ENCODE assay signal across 36 cellular contexts in genomic region chr7:138287549-138287948, GRCh38.
DNase-seq lines count a peak whose midpoint lies in the region; ATAC-seq, FAIRE-seq and TF ChIP-seq lines count a peak whose summit lies in the region.
"Had no signal": no experiment of that assay in that cellular context is flagged by ENCODE, and none has a peak within 500 bp of the region (broad histone marks: within the 10 kb centered on the region; RNA-seq: fewer than 3 reads in every experiment).

No MANE protein-coding gene starts in this region.

- TF ChIP-seq EP300 in HepG2 (IDR thresholded peaks at IDR 0.05; ENCODE audit: low read depth in 2 of 2, low read length in 2 of 2): no peak
- no peak for TF ChIP-seq EP300 in HepG2 (CRISPR knock-in tag; IDR thresholded peaks at IDR 0.05; ENCODE audit: borderline replicate concordance)
- TF ChIP-seq EP300 in K562 (IDR thresholded peaks at IDR 0.05; ENCODE audit: low read length): no peak
- no peak for TF ChIP-seq EP300 in suprapubic skin (IDR thresholded peaks at IDR 0.05)

- no peak overlapping the region for H3K9ac ChIP-seq in HepG2 (ENCODE audit: insufficient read depth, low read depth, low read length)
- H3K9ac ChIP-seq in K562 (ENCODE audit: insufficient read depth in 1 of 2, low read depth in 2 of 2, low read length in 2 of 2): no peak overlapping the region
- H3K9ac ChIP-seq: BLaER1; BLaER1 treated with 17β-estradiol and CSF1 and Interleukin-3, amounts not matched to agents 10 nM and 100 nM had no signal

- no peak overlapping the region for H3K4me3 Mint-ChIP-seq in WTC11
- H3K4me3 Mint-ChIP-seq: B cell; CD14-positive monocyte; CD4-positive, alpha-beta memory T cell; CD4-positive, alpha-beta T cell; CD8-positive, alpha-beta memory T cell; CD8-positive, alpha-beta T cell had no signal

- DNase-seq in HepG2 (ENCODE audit: low spot score) (no peak), right lobe of liver (no peak), WTC11 (ENCODE audit: low spot score) (no peak), K562 (ENCODE audit: extremely low read depth in 1 of 4, low spot score in 3 of 4) (no peak), dedifferentiated amniotic fluid mesenchymal stem cell (ENCODE audit: extremely low spot score) (peak; percentile 0), HuH-7 (ENCODE audit: low spot score) (no peak), suprapubic skin (ENCODE audit: low spot score in 2 of 2) (no peak)
- DNase-seq: 8988T; ACHN; AML-193; BE2C; C1 segment of cervical spinal cord; Caco-2; Calu3; CD4-positive, alpha-beta memory T cell; CD4-positive, alpha-beta T cell; CD4-positive, CD25-positive, alpha-beta regulatory T cell; CD8-positive, alpha-beta memory T cell; CD8-positive, alpha-beta T cell; COR-L47; DMS 273 treated with DMSO at 0.1 percent for 48 hours; DMS153; DMS53; DMS79; DMS79 treated with DMSO at 0.1 percent for 48 hours; DND-41; EL had no signal

- peaks cover 32% of the 10 kb centered on the region for H3K9me3 Mint-ChIP-seq in WTC11

- H3K36me3 ChIP-seq in HepG2 (replicated peaks in 1 of 2; ENCODE audit: control insufficient read depth in 1 of 2, insufficient read depth in 2 of 2, low read length in 2 of 2) (no peaks in the 10 kb centered on the region), right lobe of liver (no peaks in the 10 kb centered on the region), K562 (ENCODE audit: control insufficient read depth, insufficient read depth, low read length) (no peaks in the 10 kb centered on the region), suprapubic skin (no peaks in the 10 kb centered on the region)
- H3K36me3 ChIP-seq: BE2C, BLaER1 had no signal

- TF ChIP-seq POLR2A in HepG2 (IDR thresholded peaks at IDR 0.05; ENCODE audit: insufficient read depth in 1 of 2, low read depth in 2 of 2, low read length in 2 of 2) (no peak), right lobe of liver (IDR thresholded peaks at IDR 0.05) (no peak), K562 (conservative IDR thresholded peaks at IDR 0.05) (no peak), suprapubic skin (IDR thresholded peaks at IDR 0.05) (no peak)

- FAIRE-seq in HepG2 (lab: Jason Lieb, UNC) (no peak), K562 (lab: Jason Lieb, UNC) (no peak)
- FAIRE-seq: A549, D721Med had no signal

- intact Hi-C loops in HepG2 (cut with micrococcal nuclease; ENCODE audit: unreplicated experiment) (no loop called here), right lobe of liver (cut with DNase I) (no loop called here), K562 (cut with micrococcal nuclease) (no loop called here)

- H3K4me2 ChIP-seq in HepG2 (ENCODE audit: low read depth, low read length) (no peak overlapping the region), K562 (ENCODE audit: insufficient read depth, low read length) (no peak overlapping the region)
- H3K4me2 ChIP-seq: A549; BLaER1; BLaER1 treated with 17β-estradiol and CSF1 and Interleukin-3, amounts not matched to agents 10 nM and 100 nM had no signal

- H4K20me1 ChIP-seq in HepG2 (ENCODE audit: insufficient read depth, low read length) (no peaks in the 10 kb centered on the region), K562 (replicated peaks; ENCODE audit: control insufficient read depth, insufficient read depth, low read length) (no peaks in the 10 kb centered on the region)
- H4K20me1 ChIP-seq: BLaER1; BLaER1 treated with 17β-estradiol and CSF1 and Interleukin-3, amounts not matched to agents 10 nM and 100 nM had no signal

- POLR2A ChIA-PET in HepG2 (lab: Yijun Ruan, JAX) (no interaction called here), WTC11 (lab: Charles Lee) (no interaction called here), K562 (lab: Yijun Ruan, JAX) (interaction anchor here (1.8 kb wide), 1 partner anchor 10 kb away, joined by 5 read pairs; no protein-coding TSS in a partner anchor)

- H3K79me2 ChIP-seq in HepG2 (ENCODE audit: insufficient read depth, low read length): no peaks in the 10 kb centered on the region
- no peaks in the 10 kb centered on the region for H3K79me2 ChIP-seq in K562 (ENCODE audit: control insufficient read depth, insufficient read depth, low read length)

- no peak overlapping the region for H3K27ac Mint-ChIP-seq in WTC11
- H3K27ac Mint-ChIP-seq: B cell; CD14-positive monocyte; CD4-positive, alpha-beta memory T cell; CD4-positive, alpha-beta T cell; CD4-positive, CD25-positive, alpha-beta regulatory T cell; CD8-positive, alpha-beta memory T cell; CD8-positive, alpha-beta T cell had no signal

- H3K27me3 ChIP-seq in HepG2 (ENCODE audit: control insufficient read depth in 1 of 2, insufficient read depth in 2 of 2, low read length in 2 of 2): no peaks in the 10 kb centered on the region
- no peaks in the 10 kb centered on the region for H3K27me3 ChIP-seq in right lobe of liver
- no peaks in the 10 kb centered on the region for H3K27me3 ChIP-seq in K562 (ENCODE audit: control insufficient read depth in 2 of 2, insufficient read depth in 2 of 2, low read length in 2 of 2)
- no peaks in the 10 kb centered on the region for H3K27me3 ChIP-seq in suprapubic skin
- H3K27me3 ChIP-seq: BE2C; BLaER1; BLaER1 treated with 17β-estradiol and CSF1 and Interleukin-3, amounts not matched to agents 10 nM and 100 nM had no signal

- H3K4me1 Mint-ChIP-seq in WTC11: no peaks in the 10 kb centered on the region
- H3K4me1 Mint-ChIP-seq: B cell; CD14-positive monocyte; CD4-positive, alpha-beta memory T cell; CD4-positive, CD25-positive, alpha-beta regulatory T cell; CD8-positive, alpha-beta memory T cell had no signal

- H3K4me3 ChIP-seq in HepG2 (replicated peaks in 1 of 3; ENCODE audit: insufficient read depth in 1 of 3, low read depth in 2 of 3, low read length in 3 of 3): no peak overlapping the region
- no peak overlapping the region for H3K4me3 ChIP-seq in right lobe of liver
- H3K4me3 ChIP-seq in K562: no peak overlapping the region
- no peak overlapping the region for H3K4me3 ChIP-seq in suprapubic skin
- H3K4me3 ChIP-seq: A549; BLaER1; BLaER1 treated with 17β-estradiol and CSF1 and Interleukin-3, amounts not matched to agents 10 nM and 100 nM had no signal

- BruUV-seq in HepG2 (replicated peaks; lab: Mats Ljungman, UMichigan): no TSS peak
- BruUV-seq in K562 (replicated peaks; lab: Mats Ljungman, UMichigan): no TSS peak

- in situ Hi-C loops in HepG2 (cut with HindIII; ENCODE audit: extremely low pct_ligation_motif_present, low pct_unique_long_range_greater_than_20kb) (no loop called here), K562 (cut with MboI) (no loop called here)

- CTCF ChIA-PET in HepG2 (lab: Yijun Ruan, JAX; ENCODE audit: low intra/inter-chr PET ratio, low total read pairs) (no interaction called here), WTC11 (lab: Charles Lee) (no interaction called here), K562 (lab: Yijun Ruan, JAX; ENCODE audit: low intra/inter-chr PET ratio) (no interaction called here)

- H3K9me3 ChIP-seq in HepG2 (ENCODE audit: low read length) (peaks cover 22% of the 10 kb centered on the region), right lobe of liver (no peaks in the 10 kb centered on the region), K562 (replicated peaks; ENCODE audit: control insufficient read depth, insufficient read depth, low read depth, low read length) (peaks cover 7% of the 10 kb centered on the region), suprapubic skin (peaks cover 5% of the 10 kb centered on the region)
- H3K9me3 ChIP-seq: BE2C had no signal

- H3K27ac ChIP-seq in HepG2 (ENCODE audit: extremely low read length, insufficient read depth, low read length) (no peak overlapping the region), right lobe of liver (no peak overlapping the region), K562 (ENCODE audit: extremely low read depth, low read depth, low read length) (no peak overlapping the region), suprapubic skin (no peak overlapping the region)
- H3K27ac ChIP-seq: 22Rv1; A549; BLaER1; BLaER1 treated with 17β-estradiol and CSF1 and Interleukin-3, amounts not matched to agents 10 nM and 100 nM; C4-2B had no signal

- H3K27me3 Mint-ChIP-seq in WTC11 (ENCODE audit: low read depth): peaks cover 22% of the 10 kb centered on the region
- H3K27me3 Mint-ChIP-seq: CD4-positive, CD25-positive, alpha-beta regulatory T cell had no signal

- H3K4me1 ChIP-seq in HepG2 (ENCODE audit: insufficient read depth, low read length): peaks cover 18% of the 10 kb centered on the region
- no peaks in the 10 kb centered on the region for H3K4me1 ChIP-seq in right lobe of liver
- no peaks in the 10 kb centered on the region for H3K4me1 ChIP-seq in K562 (replicated peaks in 1 of 2; ENCODE audit: control insufficient read depth in 2 of 2, insufficient read depth in 2 of 2, low read length in 2 of 2)
- no peaks in the 10 kb centered on the region for H3K4me1 ChIP-seq in suprapubic skin
- H3K4me1 ChIP-seq: A549; BE2C; BLaER1; BLaER1 treated with 17β-estradiol and CSF1 and Interleukin-3, amounts not matched to agents 10 nM and 100 nM; Caco-2 had no signal

- TF ChIP-seq CTCF in HepG2 (CRISPR knock-in tag; IDR thresholded peaks at IDR 0.05) (no peak), right lobe of liver (IDR thresholded peaks at IDR 0.05) (no peak), WTC11 (IDR thresholded peaks at IDR 0.05) (no peak), K562 (IDR thresholded peaks at IDR 0.05 in 2 of 3, conservative IDR thresholded peaks at IDR 0.05 in 1 of 3; ENCODE audit: insufficient read depth in 2 of 3, low read depth in 1 of 3, low read length in 3 of 3) (no peak), suprapubic skin (IDR thresholded peaks at IDR 0.05) (no peak)

- H3K9me1 ChIP-seq in K562 (ENCODE audit: control insufficient read depth, insufficient read depth, low read length): no peaks in the 10 kb centered on the region

- ATAC-seq in HepG2 (no peak), right lobe of liver (no peak), WTC11 (no peak), K562 (no peak), GM18861 (IDR thresholded peaks at IDR 0.05; ENCODE audit: unreplicated experiment) (no peak)
- ATAC-seq: A549; CD8-positive, alpha-beta T cell had no signal

- H2AFZ ChIP-seq in HepG2 (ENCODE audit: low read length): no peak overlapping the region
- no peak overlapping the region for H2AFZ ChIP-seq in K562 (ENCODE audit: low read depth, low read length)

- TF ChIP-seq RAD21 in HepG2 (CRISPR knock-in tag; IDR thresholded peaks at IDR 0.05) (no peak), K562 (CRISPR knock-in tag; conservative IDR thresholded peaks at IDR 0.05 in 1 of 2, IDR thresholded peaks at IDR 0.05 in 1 of 2) (no peak)

- 50% methylated on average over 2 of the region's 2 CpGs for WGBS in HepG2 (ENCODE audit: low lambda C conversion rate)
- 66% methylated on average over 2 of the region's 2 CpGs for WGBS in right lobe of liver (ENCODE audit: insufficient coverage, low coverage, low lambda C conversion rate, missing lambda C conversion rate)
- 32% methylated on average over 2 of the region's 2 CpGs for WGBS in K562 (ENCODE audit: insufficient coverage, low coverage, missing lambda C conversion rate)
- 64% methylated on average over 2 of the region's 2 CpGs for WGBS in suprapubic skin

- H3K36me3 Mint-ChIP-seq in WTC11: peaks cover 34% of the 10 kb centered on the region
- H3K36me3 Mint-ChIP-seq: CD14-positive monocyte; CD4-positive, CD25-positive, alpha-beta regulatory T cell; CD8-positive, alpha-beta memory T cell; CD8-positive, alpha-beta T cell had no signal

TF ChIP-seq in HepG2, 621 proteins besides CTCF, POLR2A, EP300 and RAD21 (continues in another document):
- no peak for TF ChIP-seq ZNF180 (CRISPR knock-in tag; IDR thresholded peaks at IDR 0.05; ENCODE audit: borderline replicate concordance, low read depth)

TF ChIP-seq in WTC11, 78 proteins besides CTCF, POLR2A, EP300 and RAD21 (continues in another document):
- no peak for TF ChIP-seq FOXK1 (CRISPR knock-in tag; IDR thresholded peaks at IDR 0.05)

TF ChIP-seq in K562, 482 proteins besides CTCF, POLR2A, EP300 and RAD21 (continues in another document):
- TF ChIP-seq DPF2 (IDR thresholded peaks at IDR 0.05): no peak

Comparison
In these comparisons a context has a peak if more than half of its experiments do, and no peak if none do; other contexts are left out.
1. Of the 241 proteins assayed by ChIP-seq in both HepG2 and K562: peak only in HepG2: none; only in K562: none; in both: ZNF121; in neither: 240.